ENCODE assay signal across 26 cellular contexts in genomic region chr6:42225419-42225818, GRCh38. TPM values are rescaled to one million over a fixed set of nuclear protein-coding genes. Genes with fewer than 3 reads are reported as not detected.
DNase-seq lines count a peak whose midpoint lies in the region; TF ChIP-seq lines count a peak whose summit lies in the region.
"Had no signal": no experiment of that assay in that cellular context is flagged by ENCODE, and none has a peak within 500 bp of the region (broad histone marks: within the 10 kb centered on the region; RNA-seq: fewer than 3 reads in every experiment).

No MANE protein-coding gene starts in this region.

- peaks cover 19% of the 10 kb centered on the region; the same call in 1 of the 2 replicates for H3K36me3 ChIP-seq in Karpas-422 (ENCODE audit: insufficient read depth, low read length)
- peaks cover 6 to 31% of the 10 kb centered on the region in 2 experiments for H3K36me3 ChIP-seq in mesenchymal stem cell (ENCODE audit: control insufficient read depth in 1 of 2, insufficient read depth in 2 of 2, low read depth in 1 of 2, low read length in 2 of 2)
- H3K36me3 ChIP-seq in spleen: peaks cover 0 to 40% (median 7%) of the 10 kb centered on the region in 6 donors
- H3K36me3 ChIP-seq: left ventricle myocardium inferior had no signal

- H3K4me1 ChIP-seq in Karpas-422 (ENCODE audit: low read length): peaks cover 35% of the 10 kb centered on the region
- H3K4me1 ChIP-seq in mesenchymal stem cell (ENCODE audit: control insufficient read depth, insufficient read depth, low read depth, low read length): peaks cover 23% of the 10 kb centered on the region
- peaks cover 0 to 3% (median 0%) of the 10 kb centered on the region in 6 donors for H3K4me1 ChIP-seq in spleen

- no peak overlapping the region for H3K18ac ChIP-seq in mesenchymal stem cell (ENCODE audit: low read depth in 1 of 2, low read length in 2 of 2)

- H3K4ac ChIP-seq in mesenchymal stem cell (ENCODE audit: low read depth in 1 of 2, low read length in 2 of 2): no peak overlapping the region

- H3K27me3 ChIP-seq in Karpas-422 (ENCODE audit: low read length) (no peaks in the 10 kb centered on the region), mesenchymal stem cell (ENCODE audit: control insufficient read depth in 1 of 2, insufficient read depth in 1 of 2, low read length in 2 of 2) (no peaks in the 10 kb centered on the region), spleen (replicated peaks in 1 of 7) (no peaks in the 10 kb centered on the region)
- H3K27me3 ChIP-seq: gastroesophageal sphincter had no signal

- H4K8ac ChIP-seq in mesenchymal stem cell (ENCODE audit: low read length): no peak overlapping the region

- peak overlapping the region; percentile 60 for H3K4me2 ChIP-seq in Karpas-422 (ENCODE audit: low read depth, low read length, poor library complexity, severe bottlenecking)
- H3K4me2 ChIP-seq in mesenchymal stem cell (ENCODE audit: low read length, poor library complexity, severe bottlenecking): no peak overlapping the region

- H2AK5ac ChIP-seq in mesenchymal stem cell (ENCODE audit: low read length, severe bottlenecking): no peak overlapping the region

- peak; percentile 19 for DNase-seq in ACHN
- no peak for DNase-seq in Karpas-422
- peak; percentile 11 for DNase-seq in astrocyte of the spinal cord (ENCODE audit: low read depth, low spot score)
- no peak for DNase-seq in mesenchymal stem cell
- no peak for DNase-seq in cerebellum (ENCODE audit: low spot score)
- no peak for DNase-seq in spleen
- no peak for DNase-seq in GDM1 (lab: John Stamatoyannopoulos, UW)
- DNase-seq: activated CD4-positive, alpha-beta T cell treated with anti-CD3 and anti-CD28 coated beads, Interleukin-2, amount 10 ng/mL, durations not matched to agents 24 days and 14 days; activated T-cell treated with anti-CD3 and anti-CD28 coated beads, Interleukin-2, amount 50 U/mL, for 4 hours; cortex of kidney; DND-41; effector memory CD8-positive, alpha-beta T cell; left ventricle myocardium inferior; naive thymus-derived CD4-positive, alpha-beta T cell; NCI-H1436 treated with DMSO at 0.1 percent for 48 hours; NCI-H2107; NCI-H748 treated with DMSO at 0.1 percent for 48 hours; nucleus accumbens had no signal

- H2BK5ac ChIP-seq in mesenchymal stem cell (ENCODE audit: low read depth, low read length, poor library complexity, severe bottlenecking): no peak overlapping the region

- in situ Hi-C loops in ACHN (cut with HindIII; ENCODE audit: low pct_ligation_motif_present, low pct_unique_long_range_greater_than_20kb, low sequenced_read_pairs): no loop called here
- in situ Hi-C loops in astrocyte of the spinal cord (cut with HindIII; ENCODE audit: low sequenced_read_pairs): no loop called here

- no peak overlapping the region for H4K91ac ChIP-seq in mesenchymal stem cell (ENCODE audit: low read length)

- H3K79me2 ChIP-seq in Karpas-422 (ENCODE audit: low read length): no peaks in the 10 kb centered on the region

- no peak for TF ChIP-seq CTCF in astrocyte of the spinal cord (IDR thresholded peaks at IDR 0.05; ENCODE audit: low read depth, low read length)
- TF ChIP-seq CTCF in spleen (IDR thresholded peaks at IDR 0.05 in 8 of 11, conservative IDR thresholded peaks at IDR 0.05 in 3 of 11): no peak

- no peak overlapping the region for H2BK120ac ChIP-seq in mesenchymal stem cell (ENCODE audit: low read depth, low read length)

- H3K9me2 ChIP-seq in Karpas-422 (replicated peaks; ENCODE audit: insufficient read depth, low read length): no peaks in the 10 kb centered on the region

- no peak overlapping the region for H2BK15ac ChIP-seq in mesenchymal stem cell (ENCODE audit: low read depth, poor library complexity, severe bottlenecking)

- 50% methylated on average over 1 of the region's 4 CpGs for WGBS in mesenchymal stem cell
- 56 to 69% (median 64%) methylated on average over 4 of the region's 4 CpGs for WGBS in spleen, 5 donors

- H3K9me3 ChIP-seq in Karpas-422 (ENCODE audit: low read length) (no peaks in the 10 kb centered on the region), mesenchymal stem cell (ENCODE audit: control insufficient read depth, low read length) (no peaks in the 10 kb centered on the region), spleen (no peaks in the 10 kb centered on the region)
- H3K9me3 ChIP-seq: gastroesophageal sphincter, HAP-1, left ventricle myocardium inferior had no signal

- H3K23ac ChIP-seq in mesenchymal stem cell (ENCODE audit: low read length in 2 of 2): no peak overlapping the region

- no peaks in the 10 kb centered on the region for H4K20me1 ChIP-seq in Karpas-422 (ENCODE audit: insufficient read depth, low read depth, low read length)

- H3K4me3 ChIP-seq in Karpas-422 (ENCODE audit: low read length) (no peak overlapping the region), astrocyte of the spinal cord (ENCODE audit: low read depth, low read length) (no peak overlapping the region), mesenchymal stem cell (ENCODE audit: insufficient read depth in 1 of 2, low read depth in 1 of 2, low read length in 2 of 2) (no peak overlapping the region), spleen (no peak overlapping the region)
- H3K4me3 ChIP-seq: gastroesophageal sphincter, HAP-1, left ventricle myocardium inferior had no signal

- H2BK12ac ChIP-seq in mesenchymal stem cell (ENCODE audit: low read length in 2 of 2): no peak overlapping the region

- peaks cover 8% of the 10 kb centered on the region for H3K79me1 ChIP-seq in mesenchymal stem cell (replicated peaks; ENCODE audit: low read length, poor library complexity, severe bottlenecking)

- no peak overlapping the region for H3K14ac ChIP-seq in mesenchymal stem cell (ENCODE audit: low read length in 2 of 2)

- peak overlapping the region; percentile 91 for H3K27ac ChIP-seq in Karpas-422 (ENCODE audit: low read length)
- H3K27ac ChIP-seq in mesenchymal stem cell (ENCODE audit: low read length, poor library complexity, severe bottlenecking): peak overlapping the region; percentile 48
- no peak overlapping the region for H3K27ac ChIP-seq in spleen
- H3K27ac ChIP-seq: C4-2B, left ventricle myocardium inferior, VCaP had no signal

- no peak overlapping the region for H2AFZ ChIP-seq in Karpas-422 (ENCODE audit: low read length)
- H2AFZ ChIP-seq in mesenchymal stem cell (ENCODE audit: low read depth, low read length): no peak overlapping the region

- intact Hi-C loops in spleen (cut with DNase I; ENCODE audit: low total_unique reads): no loop called here

- no peak for TF ChIP-seq POLR2A in spleen (IDR thresholded peaks at IDR 0.05)

- no peak overlapping the region; the same call in 1 of the 2 replicates for H3K9ac ChIP-seq in Karpas-422 (ENCODE audit: low read length)
- H3K9ac ChIP-seq in mesenchymal stem cell (ENCODE audit: low read length): peak overlapping the region; percentile 68

RNA-seq across cellular contexts. Expression of gene MRPS10, which starts 7.8 kb away (rescaled TPM):
- 34.7 and 54.2 TPM in 2 replicates for total RNA-seq in Karpas-422 (2014; rRNA removed; shearing (Covaris generic); ENCODE audit: low replicate concordance)
- 39.7 TPM for polyA plus RNA-seq in mesenchymal stem cell (2013, experiment 1 of 2)
- polyA plus RNA-seq in mesenchymal stem cell (2013, experiment 2 of 2): 41.1 TPM
- total RNA-seq in cerebellum (29.3 TPM), spleen (10 to 100 TPM; 25.1 to 32.3 (median 27.7) TPM)
- 10 to 100 TPM; 17.2 to 26.1 (median 18.0) TPM for polyA plus RNA-seq in spleen

RNA-seq across cellular contexts. Expression of gene GUCA1B, which starts 30.7 kb away (rescaled TPM):
- not detected in 2 replicates for total RNA-seq in Karpas-422 (2014; rRNA removed; shearing (Covaris generic); ENCODE audit: low replicate concordance)
- 0.32 TPM for polyA plus RNA-seq in mesenchymal stem cell (2013, experiment 1 of 2)
- 0.29 TPM for polyA plus RNA-seq in mesenchymal stem cell (2013, experiment 2 of 2)
- total RNA-seq in cerebellum: 1.00 TPM
- total RNA-seq in spleen: 1 to 10 TPM; 1.2 to 2.6 (median 1.9) TPM
- under 1 TPM; 0.70 to 0.87 (median 0.83) TPM for polyA plus RNA-seq in spleen

RNA-seq across cellular contexts. Expression of gene GUCA1A, which starts 52.3 kb away (rescaled TPM):
- total RNA-seq in Karpas-422 (2014; rRNA removed; shearing (Covaris generic); ENCODE audit: low replicate concordance): not detected in 2 replicates
- 0.19 TPM for polyA plus RNA-seq in mesenchymal stem cell (2013, experiment 1 of 2)
- 0.05 TPM for polyA plus RNA-seq in mesenchymal stem cell (2013, experiment 2 of 2)
- total RNA-seq in cerebellum (1.6 TPM), spleen (not detected)
- under 1 TPM in 1 of 3 donors, not detected in 2; 0.11 TPM for polyA plus RNA-seq in spleen
- total RNA-seq: activated CD4-positive, alpha-beta T cell treated with anti-CD3 and anti-CD28 coated beads, Interleukin-2, amount 10 ng/mL, durations not matched to agents 24 days and 14 days; activated T-cell treated with anti-CD3 and anti-CD28 coated beads, Interleukin-2, amount 50 U/mL, for 4 hours; left ventricle myocardium inferior; naive thymus-derived CD4-positive, alpha-beta T cell; OCI-LY7; pulmonary artery endothelial cell; Right ventricle myocardium inferior had no signal
- polyA plus RNA-seq: esophagus; naive thymus-derived CD4-positive, alpha-beta T cell had no signal

Comparison
In these comparisons a context has a peak if more than half of its experiments do, and no peak if none do; other contexts are left out.
1. DNase-seq: peak in ACHN (single experiment) and astrocyte of the spinal cord (single experiment); none in Karpas-422 (single experiment), mesenchymal stem cell (single experiment), cerebellum (single experiment), spleen (single experiment) and GDM1 (single experiment).
2. H3K27ac ChIP-seq: peak in Karpas-422 (single experiment) and mesenchymal stem cell (single experiment); none in spleen (0 of 8).